In the genomic region with DNA sequence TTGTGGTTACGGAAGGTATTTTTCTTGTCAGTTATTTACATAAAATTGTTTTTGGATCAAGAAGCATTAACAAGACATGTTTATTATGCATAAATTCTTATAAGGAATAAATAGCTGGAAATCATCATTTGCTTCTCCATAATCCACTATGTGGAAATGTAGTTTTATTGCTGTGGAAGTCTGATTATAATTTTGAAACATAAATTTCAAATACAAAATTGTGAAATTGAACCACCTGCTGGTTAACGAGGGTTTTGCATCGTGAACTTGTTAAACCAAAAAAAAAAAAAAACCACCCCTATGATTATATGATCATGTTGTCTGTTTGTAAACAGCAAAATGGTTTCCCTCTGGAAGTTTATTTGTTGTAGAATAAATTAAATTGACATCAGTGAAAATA, we compare ENCODE assay signal across 9 cellular contexts. TPM values are rescaled to one million over a fixed set of nuclear protein-coding genes. Genes with fewer than 3 reads are reported as not detected.
DNase-seq lines count a peak whose midpoint lies in the region; ATAC-seq, FAIRE-seq and TF ChIP-seq lines count a peak whose summit lies in the region.
"Had no signal": no experiment of that assay in that cellular context is flagged by ENCODE, and none has a peak within 500 bp of the region (broad histone marks: within the 10 kb centered on the region; RNA-seq: fewer than 3 reads in every experiment).

No MANE protein-coding gene starts in this region.

- H3K79me2 ChIP-seq in Loucy (ENCODE audit: insufficient read depth, low read length): no peaks in the 10 kb centered on the region

- peaks cover 48% of the 10 kb centered on the region; the same call in 1 of the 2 replicates for H3K36me3 ChIP-seq in Loucy (ENCODE audit: insufficient read depth, low read length)

- peak; percentile 91 for FAIRE-seq in endometrium (lab: Jason Lieb, UNC)

- DNase-seq in NCI-H1436 (lab: John Stamatoyannopoulos, UW): peak; percentile 36
- DNase-seq in NCI-H1436 treated with DMSO at 0.1 percent for 48 hours (lab: John Stamatoyannopoulos, UW): no peak
- no peak for DNase-seq in progenitor cell of endocrine pancreas (ENCODE audit: low spot score, unreplicated experiment)
- no peak for DNase-seq in GM19238 (ENCODE audit: insufficient read length, low spot score)
- no peak for DNase-seq in NCI-H146 treated with DMSO at 0.1 percent for 48 hours (lab: John Stamatoyannopoulos, UW; ENCODE audit: unreplicated experiment)

- H3K4me2 ChIP-seq in Loucy (ENCODE audit: low read depth, low read length, poor library complexity, severe bottlenecking): no peak overlapping the region

- no peak overlapping the region for H3K4me3 Mint-ChIP-seq in progenitor cell of endocrine pancreas (ENCODE audit: low read depth)
- H3K4me3 Mint-ChIP-seq: T-cell had no signal

- H3K27me3 Mint-ChIP-seq in progenitor cell of endocrine pancreas: no peaks in the 10 kb centered on the region
- H3K27me3 Mint-ChIP-seq: T-cell had no signal

- H3K4me1 Mint-ChIP-seq in progenitor cell of endocrine pancreas (ENCODE audit: low read depth): peaks cover 2% of the 10 kb centered on the region
- H3K4me1 Mint-ChIP-seq: T-cell had no signal

- H3F3A ChIP-seq in Loucy (ENCODE audit: low read depth): no peaks in the 10 kb centered on the region

- H4K20me1 ChIP-seq in Loucy (ENCODE audit: insufficient read depth, low read length, poor library complexity, severe bottlenecking): no peaks in the 10 kb centered on the region

- no peak overlapping the region for H2AFZ ChIP-seq in Loucy (ENCODE audit: low read length)

- H3K4me1 ChIP-seq in Loucy (ENCODE audit: insufficient read depth, low read length, poor library complexity, severe bottlenecking): no peaks in the 10 kb centered on the region

- H3K36me3 Mint-ChIP-seq in progenitor cell of endocrine pancreas (ENCODE audit: insufficient read depth): peaks cover 24% of the 10 kb centered on the region

- no peak overlapping the region for H3K27ac Mint-ChIP-seq in progenitor cell of endocrine pancreas
- H3K27ac Mint-ChIP-seq: T-cell had no signal

- TF ChIP-seq CTCF in Loucy (conservative IDR thresholded peaks at IDR 0.05; ENCODE audit: low read length): peak; percentile 67
- peak; percentile 66 for TF ChIP-seq CTCF in progenitor cell of endocrine pancreas (IDR thresholded peaks at IDR 0.05; ENCODE audit: unreplicated experiment)

- no peak overlapping the region for H3K9ac ChIP-seq in Loucy (ENCODE audit: low read depth, low read length, poor library complexity, severe bottlenecking)

- H3K27me3 ChIP-seq in Loucy (ENCODE audit: insufficient read depth, low read length, poor library complexity, severe bottlenecking): no peaks in the 10 kb centered on the region

- no peaks in the 10 kb centered on the region for H3K9me3 Mint-ChIP-seq in progenitor cell of endocrine pancreas (ENCODE audit: low read depth)
- H3K9me3 Mint-ChIP-seq: T-cell had no signal

- H3K4me3 ChIP-seq in Loucy (ENCODE audit: low read length, poor library complexity, severe bottlenecking): no peak overlapping the region

- ATAC-seq in GM21619 (IDR thresholded peaks at IDR 0.05; ENCODE audit: unreplicated experiment): no peak
- ATAC-seq: T-cell had no signal

- H3K9me2 ChIP-seq in Loucy (replicated peaks; ENCODE audit: low read depth, low read length): no peaks in the 10 kb centered on the region

- no peaks in the 10 kb centered on the region for H3K9me3 ChIP-seq in Loucy (ENCODE audit: insufficient read depth, low read depth, low read length)

RNA-seq across cellular contexts. Expression of a gene that starts 25.9 kb away (rescaled TPM):
- total RNA-seq in progenitor cell of endocrine pancreas: 13.5 and 14.7 TPM in 2 replicates

RNA-seq across cellular contexts. Expression of a gene that starts 35.8 kb away (rescaled TPM):
- 16.1 and 17.1 TPM in 2 replicates for total RNA-seq in progenitor cell of endocrine pancreas
